ENCODE assay signal across 16 cellular contexts in the genomic region with DNA sequence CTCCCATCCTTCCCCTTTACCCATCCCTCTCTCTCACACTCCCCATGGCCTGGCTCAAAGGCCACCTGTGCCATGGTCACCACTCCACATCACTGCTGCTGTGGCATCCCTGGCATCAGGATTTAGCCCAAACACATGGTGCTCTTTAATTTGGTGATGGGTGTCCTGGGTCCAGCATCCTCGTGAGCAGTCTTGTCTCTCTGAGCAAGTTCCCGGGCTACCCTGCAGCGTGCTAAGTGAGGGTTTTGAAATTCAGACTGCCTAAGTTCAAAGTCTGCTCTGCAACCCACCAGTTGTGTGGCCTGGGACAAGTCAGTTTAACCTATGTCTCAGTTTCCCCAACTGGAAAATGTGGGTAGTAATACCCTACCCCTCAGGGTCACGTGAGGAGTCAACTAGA. TPM values are rescaled to one million over a fixed set of nuclear protein-coding genes. Genes with fewer than 3 reads are reported as not detected.
A peak's percentile ranks its signal among the peaks of the same experiment; 100 is the strongest.
DNase-seq lines count a peak whose midpoint lies in the region; ATAC-seq and TF ChIP-seq lines count a peak whose summit lies in the region.
"Had no signal": no experiment of that assay in that cellular context is flagged by ENCODE, and none has a peak within 500 bp of the region (broad histone marks: within the 10 kb centered on the region; RNA-seq: fewer than 3 reads in every experiment).

No MANE protein-coding gene starts in this region.

- H3K27ac ChIP-seq in coronary artery, result no peak overlapping the region
- H3K27ac ChIP-seq: C4-2B, GM23248 had no signal

- DNase-seq in activated naive CD8-positive, alpha-beta T cell treated with anti-CD3 and anti-CD28 coated beads, Interleukin-2, amount 50 U/mL, for 24 hours, result no peak
- no peak for DNase-seq in activated naive CD8-positive, alpha-beta T cell treated with anti-CD3 and anti-CD28 coated beads for 36 hours
- DNase-seq in T-helper 17 cell (no peak), coronary artery (ENCODE audit: low spot score) (peak; percentile 36), GM13976 (ENCODE audit: low spot score) (no peak)
- DNase-seq: Caco-2; CD4-positive, CD25-positive, alpha-beta regulatory T cell; DMS153; DND-41; GM23248; H9 had no signal

- H3K27me3 Mint-ChIP-seq in activated naive CD8-positive, alpha-beta T cell treated with anti-CD3 and anti-CD28 coated beads, Interleukin-2, amount 50 U/mL, for 24 hours, result no peaks in the 10 kb centered on the region
- no peaks in the 10 kb centered on the region for H3K27me3 Mint-ChIP-seq in activated naive CD8-positive, alpha-beta T cell treated with anti-CD3 and anti-CD28 coated beads for 36 hours
- H3K27me3 Mint-ChIP-seq in T-helper 17 cell, result no peaks in the 10 kb centered on the region
- H3K27me3 Mint-ChIP-seq in stimulated activated naive CD8-positive, alpha-beta T cell treated with anti-CD3 and anti-CD28 coated beads, Interleukin-15, Interleukin-2, amounts not matched to agents 100 ng/mL and 50 ng/mL, for 24 hours, result no peaks in the 10 kb centered on the region

- peak overlapping the region; percentile 2 for H3K27ac Mint-ChIP-seq in activated naive CD8-positive, alpha-beta T cell treated with anti-CD3 and anti-CD28 coated beads, Interleukin-2, amount 50 U/mL, for 24 hours
- H3K27ac Mint-ChIP-seq in activated naive CD8-positive, alpha-beta T cell treated with anti-CD3 and anti-CD28 coated beads for 36 hours, result no peak overlapping the region
- peak overlapping the region; percentile 5 for H3K27ac Mint-ChIP-seq in T-helper 17 cell
- peak overlapping the region; percentile 6 for H3K27ac Mint-ChIP-seq in stimulated activated naive CD8-positive, alpha-beta T cell treated with anti-CD3 and anti-CD28 coated beads, Interleukin-15, Interleukin-2, amounts not matched to agents 100 ng/mL and 50 ng/mL, for 24 hours
- H3K27ac Mint-ChIP-seq: CD4-positive, CD25-positive, alpha-beta regulatory T cell; CD8-positive, alpha-beta T cell had no signal

- H3K36me3 Mint-ChIP-seq in activated naive CD8-positive, alpha-beta T cell treated with anti-CD3 and anti-CD28 coated beads, Interleukin-2, amount 50 U/mL, for 24 hours (ENCODE audit: low read depth), result peaks cover 4% of the 10 kb centered on the region
- H3K36me3 Mint-ChIP-seq in activated naive CD8-positive, alpha-beta T cell treated with anti-CD3 and anti-CD28 coated beads for 36 hours, result no peaks in the 10 kb centered on the region
- H3K36me3 Mint-ChIP-seq in T-helper 17 cell (ENCODE audit: low read depth), result no peaks in the 10 kb centered on the region
- no peaks in the 10 kb centered on the region for H3K36me3 Mint-ChIP-seq in stimulated activated naive CD8-positive, alpha-beta T cell treated with anti-CD3 and anti-CD28 coated beads, Interleukin-15, Interleukin-2, amounts not matched to agents 100 ng/mL and 50 ng/mL, for 24 hours (ENCODE audit: low read depth)
- H3K36me3 Mint-ChIP-seq: CD8-positive, alpha-beta T cell had no signal

- ATAC-seq in activated naive CD8-positive, alpha-beta T cell treated with anti-CD3 and anti-CD28 coated beads, Interleukin-2, amount 50 U/mL, for 24 hours, result peak; percentile 56
- ATAC-seq in T-helper 17 cell (no peak), HG03025 (IDR thresholded peaks at IDR 0.05; ENCODE audit: low FRiP score, unreplicated experiment) (no peak)
- ATAC-seq: CD8-positive, alpha-beta T cell; HCT116 had no signal

- in situ Hi-C loops in GM13976 (cut with MboI; ENCODE audit: low sequenced_read_pairs, unreplicated experiment), result no loop called here

- peaks cover 13% of the 10 kb centered on the region for H3K4me1 Mint-ChIP-seq in activated naive CD8-positive, alpha-beta T cell treated with anti-CD3 and anti-CD28 coated beads, Interleukin-2, amount 50 U/mL, for 24 hours
- peaks cover 2% of the 10 kb centered on the region for H3K4me1 Mint-ChIP-seq in activated naive CD8-positive, alpha-beta T cell treated with anti-CD3 and anti-CD28 coated beads for 36 hours
- H3K4me1 Mint-ChIP-seq in T-helper 17 cell, result peaks cover 3% of the 10 kb centered on the region
- H3K4me1 Mint-ChIP-seq in stimulated activated naive CD8-positive, alpha-beta T cell treated with anti-CD3 and anti-CD28 coated beads, Interleukin-15, Interleukin-2, amounts not matched to agents 100 ng/mL and 50 ng/mL, for 24 hours (ENCODE audit: low read depth), result peaks cover 8% of the 10 kb centered on the region

- H3K4me3 Mint-ChIP-seq in activated naive CD8-positive, alpha-beta T cell treated with anti-CD3 and anti-CD28 coated beads, Interleukin-2, amount 50 U/mL, for 24 hours, result no peak overlapping the region
- H3K4me3 Mint-ChIP-seq in activated naive CD8-positive, alpha-beta T cell treated with anti-CD3 and anti-CD28 coated beads for 36 hours, result no peak overlapping the region
- H3K4me3 Mint-ChIP-seq in T-helper 17 cell, result no peak overlapping the region
- no peak overlapping the region for H3K4me3 Mint-ChIP-seq in stimulated activated naive CD8-positive, alpha-beta T cell treated with anti-CD3 and anti-CD28 coated beads, Interleukin-15, Interleukin-2, amounts not matched to agents 100 ng/mL and 50 ng/mL, for 24 hours
- H3K4me3 Mint-ChIP-seq: CD4-positive, CD25-positive, alpha-beta regulatory T cell; CD8-positive, alpha-beta T cell; H9 had no signal

- TF ChIP-seq CTCF in coronary artery (IDR thresholded peaks at IDR 0.05) (no peak), GM13976 (IDR thresholded peaks at IDR 0.05; ENCODE audit: borderline replicate concordance, control extremely low read depth, extremely low read depth, insufficient read depth, missing control alignments) (no peak)

- peaks cover 3% of the 10 kb centered on the region for H3K9me3 Mint-ChIP-seq in activated naive CD8-positive, alpha-beta T cell treated with anti-CD3 and anti-CD28 coated beads, Interleukin-2, amount 50 U/mL, for 24 hours
- no peaks in the 10 kb centered on the region for H3K9me3 Mint-ChIP-seq in activated naive CD8-positive, alpha-beta T cell treated with anti-CD3 and anti-CD28 coated beads for 36 hours
- H3K9me3 Mint-ChIP-seq in stimulated activated naive CD8-positive, alpha-beta T cell treated with anti-CD3 and anti-CD28 coated beads, Interleukin-15, Interleukin-2, amounts not matched to agents 100 ng/mL and 50 ng/mL, for 24 hours, result no peaks in the 10 kb centered on the region
- H3K9me3 Mint-ChIP-seq: H9 had no signal

- H3K9me3 ChIP-seq in T-helper 17 cell (ENCODE audit: control insufficient read depth, low read length, poor library complexity, severe bottlenecking), result no peaks in the 10 kb centered on the region
- H3K9me3 ChIP-seq: Caco-2 had no signal

- H3K4me3 ChIP-seq in coronary artery, result no peak overlapping the region
- H3K4me3 ChIP-seq: GM23248 had no signal

RNA-seq across cellular contexts. Expression of gene WHRN, which starts 39.9 kb away (rescaled TPM):
- 1 to 10 TPM; 4.6 to 5.8 TPM for total RNA-seq in activated naive CD8-positive, alpha-beta T cell treated with anti-CD3 and anti-CD28 coated beads for 36 hours
- 10 to 100 TPM; 18.2 to 32.6 TPM for total RNA-seq in T-helper 17 cell
